Comparison of ENCODE assay signal across 2 cellular contexts in the genomic region with DNA sequence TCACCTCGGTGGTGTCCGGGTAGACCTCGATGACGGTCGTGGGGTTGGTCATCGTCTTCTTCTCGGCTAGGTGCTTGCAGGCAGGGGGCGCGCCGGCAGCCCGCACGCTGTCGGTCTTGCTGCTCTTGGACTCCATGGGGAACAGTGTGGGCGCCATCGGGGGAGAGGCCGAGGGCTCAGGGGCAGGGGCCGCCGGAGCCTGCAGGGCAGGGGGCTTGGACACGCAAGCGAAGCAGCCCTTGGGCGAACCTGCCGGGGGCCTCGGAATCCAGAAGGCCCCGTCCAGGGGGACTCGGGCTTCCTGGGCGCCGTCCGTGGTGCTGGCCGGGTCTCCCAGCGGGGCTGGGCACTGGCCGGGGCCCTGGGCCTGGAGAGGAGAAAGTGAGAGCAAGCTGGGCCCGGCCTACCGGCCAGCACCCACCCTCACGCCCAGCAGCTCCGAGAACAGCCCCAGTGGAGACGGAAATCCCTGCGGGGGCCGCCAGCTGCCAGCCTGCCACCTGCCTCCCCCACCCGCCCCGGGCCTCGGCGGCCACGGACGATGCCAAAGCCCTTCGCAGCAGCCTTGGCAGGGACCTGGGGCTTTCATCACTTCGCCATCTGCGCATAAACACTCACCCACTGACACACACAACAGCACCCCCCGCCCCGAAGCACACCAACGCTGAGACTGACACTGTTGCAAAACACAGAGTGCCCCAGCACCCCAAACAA.
TF ChIP-seq lines count a peak whose summit lies in the region.

No MANE protein-coding gene starts in this region.

TF ChIP-seq in liver, 16 proteins besides CTCF, POLR2A, EP300 and RAD21:
- TF ChIP-seq FOXA2 (IDR thresholded peaks at IDR 0.05) = no peak
- no peak for TF ChIP-seq SP1 (IDR thresholded peaks at IDR 0.05)
- TF ChIP-seq, protein P1, sequence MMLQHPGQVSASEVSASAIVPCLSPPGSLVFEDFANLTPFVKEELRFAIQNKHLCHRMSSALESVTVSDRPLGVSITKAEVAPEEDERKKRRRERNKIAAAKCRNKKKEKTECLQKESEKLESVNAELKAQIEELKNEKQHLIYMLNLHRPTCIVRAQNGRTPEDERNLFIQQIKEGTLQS (IDR thresholded peaks at IDR 0.05) = no peak
- no peak for TF ChIP-seq NR2F2 (IDR thresholded peaks at IDR 0.05)
- no peak for TF ChIP-seq FOXA1 (IDR thresholded peaks at IDR 0.05)
- TF ChIP-seq EGR1 (IDR thresholded peaks at IDR 0.05; ENCODE audit: low read depth in 2 of 2) = no peak
- TF ChIP-seq, protein P2, sequence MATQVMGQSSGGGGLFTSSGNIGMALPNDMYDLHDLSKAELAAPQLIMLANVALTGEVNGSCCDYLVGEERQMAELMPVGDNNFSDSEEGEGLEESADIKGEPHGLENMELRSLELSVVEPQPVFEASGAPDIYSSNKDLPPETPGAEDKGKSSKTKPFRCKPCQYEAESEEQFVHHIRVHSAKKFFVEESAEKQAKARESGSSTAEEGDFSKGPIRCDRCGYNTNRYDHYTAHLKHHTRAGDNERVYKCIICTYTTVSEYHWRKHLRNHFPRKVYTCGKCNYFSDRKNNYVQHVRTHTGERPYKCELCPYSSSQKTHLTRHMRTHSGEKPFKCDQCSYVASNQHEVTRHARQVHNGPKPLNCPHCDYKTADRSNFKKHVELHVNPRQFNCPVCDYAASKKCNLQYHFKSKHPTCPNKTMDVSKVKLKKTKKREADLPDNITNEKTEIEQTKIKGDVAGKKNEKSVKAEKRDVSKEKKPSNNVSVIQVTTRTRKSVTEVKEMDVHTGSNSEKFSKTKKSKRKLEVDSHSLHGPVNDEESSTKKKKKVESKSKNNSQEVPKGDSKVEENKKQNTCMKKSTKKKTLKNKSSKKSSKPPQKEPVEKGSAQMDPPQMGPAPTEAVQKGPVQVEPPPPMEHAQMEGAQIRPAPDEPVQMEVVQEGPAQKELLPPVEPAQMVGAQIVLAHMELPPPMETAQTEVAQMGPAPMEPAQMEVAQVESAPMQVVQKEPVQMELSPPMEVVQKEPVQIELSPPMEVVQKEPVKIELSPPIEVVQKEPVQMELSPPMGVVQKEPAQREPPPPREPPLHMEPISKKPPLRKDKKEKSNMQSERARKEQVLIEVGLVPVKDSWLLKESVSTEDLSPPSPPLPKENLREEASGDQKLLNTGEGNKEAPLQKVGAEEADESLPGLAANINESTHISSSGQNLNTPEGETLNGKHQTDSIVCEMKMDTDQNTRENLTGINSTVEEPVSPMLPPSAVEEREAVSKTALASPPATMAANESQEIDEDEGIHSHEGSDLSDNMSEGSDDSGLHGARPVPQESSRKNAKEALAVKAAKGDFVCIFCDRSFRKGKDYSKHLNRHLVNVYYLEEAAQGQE (IDR thresholded peaks at IDR 0.05) = no peak
- no peak for TF ChIP-seq TAF1 (conservative IDR thresholded peaks at IDR 0.05)
- TF ChIP-seq JUND (IDR thresholded peaks at IDR 0.05) = no peak

TF ChIP-seq in HepG2, 621 proteins besides CTCF, POLR2A, EP300 and RAD21:
- TF ChIP-seq, protein P2 (IDR thresholded peaks at IDR 0.05; ENCODE audit: borderline replicate concordance in 1 of 2, low read depth in 1 of 2, low read length in 2 of 2) = peak in 1 of 2 experiments; percentile 41; a peak in 1 of 4 replicates
- no peak for TF ChIP-seq MAFF (IDR thresholded peaks at IDR 0.05; ENCODE audit: low read depth, low read length)
